In genomic region chr1:36175137-36176095, GRCh38 we compare ENCODE assay signal across 9 cellular contexts. TPM values are rescaled to one million over a fixed set of nuclear protein-coding genes. Genes with fewer than 3 reads are reported as not detected.
A peak's percentile ranks its signal among the peaks of the same experiment; 100 is the strongest.
DNase-seq lines count a peak whose midpoint lies in the region; ATAC-seq, FAIRE-seq and TF ChIP-seq lines count a peak whose summit lies in the region.
"Had no signal": no experiment of that assay in that cellular context is flagged by ENCODE, and none has a peak within 500 bp of the region (broad histone marks: within the 10 kb centered on the region; RNA-seq: fewer than 3 reads in every experiment).

No MANE protein-coding gene starts in this region.

- peak overlapping the region; percentile 5 for H3K27ac ChIP-seq in H1 (ENCODE audit: low read depth, low read length)

- peak overlapping the region; percentile 88; the same call in 1 of the 2 replicates for H2AK5ac ChIP-seq in H1 (ENCODE audit: low read depth, low read length)

- H3K79me2 ChIP-seq in H1 (ENCODE audit: control insufficient read depth in 1 of 2, insufficient read depth in 2 of 2, low read length in 2 of 2): no peaks in the 10 kb centered on the region

- H3K14ac ChIP-seq in H1 (ENCODE audit: insufficient read length): no peak overlapping the region

- no peaks in the 10 kb centered on the region for H3K27me3 Mint-ChIP-seq in nephron (ENCODE audit: low read depth)
- H3K27me3 Mint-ChIP-seq: stimulated activated naive B cell treated with anti-CD40 and anti-IgM and Interleukin-4, amounts not matched to agents 10 μg/mL and 1 μg/mL and 100 μg/mL, for 72 hours had no signal

- peak; percentile 42 for FAIRE-seq in H1 (lab: Jason Lieb, UNC)

- H3K27me3 ChIP-seq in H1 (replicated peaks in 1 of 4; ENCODE audit: control insufficient read depth in 3 of 4, extremely low read depth in 1 of 4, insufficient read depth in 3 of 4, low read length in 3 of 4): no peaks in the 10 kb centered on the region

- H3K4me3 ChIP-seq in H1 (ENCODE audit: extremely low read depth in 1 of 4, insufficient read depth in 2 of 4, low read depth in 3 of 4, low read length in 4 of 4): peak overlapping the region in 2 of 4 experiments; percentile 15 to 48; a peak in 2 of 8 replicates

- no peak for ATAC-seq in GM19395 (IDR thresholded peaks at IDR 0.05; ENCODE audit: unreplicated experiment)
- no peak for ATAC-seq in HG02884 (IDR thresholded peaks at IDR 0.05; ENCODE audit: unreplicated experiment)

- no peak for TF ChIP-seq CTCF in H1 (IDR thresholded peaks at IDR 0.05; ENCODE audit: control extremely low read depth in 1 of 3, insufficient read depth in 1 of 3, low read depth in 1 of 3, low read length in 3 of 3)
- no peak for TF ChIP-seq CTCF in nephron (IDR thresholded peaks at IDR 0.05; ENCODE audit: unreplicated experiment in 3 of 3)
- no peak for TF ChIP-seq CTCF in GM13976 (IDR thresholded peaks at IDR 0.05; ENCODE audit: borderline replicate concordance, control extremely low read depth, extremely low read depth, insufficient read depth, missing control alignments)

- H4K20me1 ChIP-seq in H1 (replicated peaks in 1 of 2; ENCODE audit: control insufficient read depth in 1 of 2, insufficient read depth in 2 of 2, low read length in 2 of 2): peaks cover 14 to 32% of the 10 kb centered on the region in 2 experiments

- peaks cover 29% of the 10 kb centered on the region for H3K4me1 Mint-ChIP-seq in nephron

- H4K8ac ChIP-seq in H1 (ENCODE audit: extremely low read depth, insufficient read depth, low read length): no peak overlapping the region; the same call in 1 of the 2 replicates

- H3K4me3 Mint-ChIP-seq in nephron: peak overlapping the region in 1 of 3 experiments; percentile 22
- H3K4me3 Mint-ChIP-seq: stimulated activated naive B cell treated with anti-CD40 and anti-IgM and Interleukin-4, amounts not matched to agents 10 μg/mL and 1 μg/mL and 100 μg/mL, for 72 hours had no signal

- no peak overlapping the region for H3K23ac ChIP-seq in H1 (ENCODE audit: insufficient read length)

- H2AFZ ChIP-seq in H1 (ENCODE audit: low read length): no peak overlapping the region

- H3K9me3 ChIP-seq in H1 (ENCODE audit: insufficient read depth in 2 of 2, low read depth in 1 of 2, low read length in 1 of 2): no peaks in the 10 kb centered on the region

- H3K79me1 ChIP-seq in H1 (ENCODE audit: low read depth, low read length): 0 out of 2 replicates have a peak, but pooled peaks cover 4% of the 10 kb centered on the region

- no peak overlapping the region for H4K5ac ChIP-seq in H1 (ENCODE audit: insufficient read length, low read depth, low read length)

- in situ Hi-C loops in GM13976 (cut with MboI; ENCODE audit: low sequenced_read_pairs, unreplicated experiment): no loop called here

- H3K9ac ChIP-seq in H1 (replicated peaks in 1 of 4; ENCODE audit: extremely low read depth in 1 of 4, low read depth in 3 of 4, low read length in 3 of 4): peak overlapping the region in 3 of 4 experiments; percentile 5 to 44 (median 20); a peak in 3 of 7 replicates

- no peak for TF ChIP-seq POLR2A in H1 (IDR thresholded peaks at IDR 0.05; ENCODE audit: control extremely low read depth in 1 of 2, low read depth in 2 of 2, low read length in 2 of 2)

- peaks cover 61% of the 10 kb centered on the region for H3K36me3 Mint-ChIP-seq in nephron (ENCODE audit: low read depth)

- peaks cover 13% of the 10 kb centered on the region; the same call in 1 of the 2 replicates for H3K23me2 ChIP-seq in H1 (ENCODE audit: low read depth, low read length)

- DNase-seq in ELF-1 (ENCODE audit: low read depth, low spot score) (peak; percentile 38), NCI-H2107 (lab: John Stamatoyannopoulos, UW) (peak; percentile 39), H1 (ENCODE audit: low read depth in 1 of 2, low spot score in 2 of 2) (peak in 1 of 2 experiments; percentile 61), GM13976 (ENCODE audit: low spot score) (no peak), D341Med (ENCODE audit: low spot score) (no peak)
- DNase-seq: stimulated activated naive B cell treated with anti-CD40 and anti-IgM and Interleukin-4, amounts not matched to agents 10 μg/mL and 1 μg/mL and 100 μg/mL, for 72 hours had no signal

- no peak for TF ChIP-seq EP300 in H1 (IDR thresholded peaks at IDR 0.05; ENCODE audit: borderline replicate concordance in 1 of 2, low read depth in 2 of 2, low read length in 2 of 2)

- POLR2A ChIA-PET in H1 (lab: Charles Lee; ENCODE audit: partially characterized antibody): interaction anchor here (0.7 to 6.7 kb wide), 8 partner anchors 10 to 78 kb away, joined by 3 to 44 read pairs (median 4); partner anchors contain the start of genes MAP7D1 and THRAP3

- H4K91ac ChIP-seq in H1 (replicated peaks; ENCODE audit: insufficient read length, low read length): peak overlapping the region; percentile 66

- H2BK5ac ChIP-seq in H1 (ENCODE audit: low read depth, low read length): 0 out of 2 replicates have a peak overlapping the region, but pooled peaks have one; percentile 12

- no peak overlapping the region for H2BK120ac ChIP-seq in H1 (replicated peaks; ENCODE audit: low read depth, low read length)

- WGBS in H1 (ENCODE audit: extremely low coverage in 1 of 2, insufficient coverage in 1 of 2, insufficient read length in 1 of 2, insufficient replicate concordance in 2 of 2, low coverage in 1 of 2, low lambda C conversion rate in 2 of 2, missing lambda C conversion rate in 1 of 2), 2 experiments: 58% methylated on average over 10 of the region's 11 CpGs; no CpG with 5 or more reads in 1 of the 2 experiments

- TF ChIP-seq RAD21 in H1 (IDR thresholded peaks at IDR 0.05 in 1 of 2, conservative IDR thresholded peaks at IDR 0.05 in 1 of 2; ENCODE audit: low read depth in 2 of 2, low read length in 2 of 2): no peak

- H2BK12ac ChIP-seq in H1 (ENCODE audit: low read depth, low read length): peak overlapping the region; percentile 84

- peak overlapping the region; percentile 98; the same call in 1 of the 2 replicates for H2BK15ac ChIP-seq in H1 (ENCODE audit: low read length)

- peaks cover 5 to 34% (median 28%) of the 10 kb centered on the region in 4 experiments for H3K4me1 ChIP-seq in H1 (replicated peaks in 1 of 4; ENCODE audit: control insufficient read depth in 3 of 4, insufficient read depth in 4 of 4, low read length in 3 of 4)

- no peak overlapping the region for H3K56ac ChIP-seq in H1 (replicated peaks; ENCODE audit: insufficient read length, low read depth, low read length)

- no peaks in the 10 kb centered on the region for H3K9me3 Mint-ChIP-seq in nephron
- H3K9me3 Mint-ChIP-seq: stimulated activated naive B cell treated with anti-CD40 and anti-IgM and Interleukin-4, amounts not matched to agents 10 μg/mL and 1 μg/mL and 100 μg/mL, for 72 hours had no signal

- H3K36me3 ChIP-seq in H1 (ENCODE audit: control insufficient read depth in 2 of 4, insufficient read depth in 4 of 4, low read length in 3 of 4): peaks cover 15 to 32% (median 27%) of the 10 kb centered on the region in 4 experiments; a peak in 7 of 8 replicates

- peak overlapping the region; percentile 50 to 68 for H3K4me2 ChIP-seq in H1 (ENCODE audit: insufficient read depth in 1 of 2, low read depth in 2 of 2, low read length in 2 of 2)

- H3K4ac ChIP-seq in H1 (replicated peaks; ENCODE audit: insufficient read length, low read depth, low read length): no peak overlapping the region

- CTCF ChIA-PET in H1 (lab: Charles Lee; ENCODE audit: partially characterized antibody): interaction anchor here (0.6 to 17.6 kb wide), 8 partner anchors 9 to 78 kb away, joined by 3 to 233 read pairs (median 10); partner anchors contain the start of genes MAP7D1, THRAP3 and TRAPPC3

- H3K18ac ChIP-seq in H1 (ENCODE audit: extremely low read depth, low read length): peak overlapping the region; percentile 7

- peak overlapping the region in 2 of 3 experiments; percentile 33 to 63 for H3K27ac Mint-ChIP-seq in nephron
- H3K27ac Mint-ChIP-seq: stimulated activated naive B cell treated with anti-CD40 and anti-IgM and Interleukin-4, amounts not matched to agents 10 μg/mL and 1 μg/mL and 100 μg/mL, for 72 hours had no signal

- no peak overlapping the region for H2BK20ac ChIP-seq in H1 (ENCODE audit: low read length)

RNA-seq across cellular contexts. Expression of gene MAP7D1, which starts 19.5 kb away (rescaled TPM):
- total RNA-seq in H1 (2021; fragmentation: NEBNext Ultra II Directional; extraction: Animal tissue kit (Norgen Biotek cat#: 25700)): 52.4 and 55.1 TPM in 2 replicates
- polyA plus RNA-seq in H1 (2011; rRNA removed): 18.2 and 24.8 TPM in 2 replicates
- polyA plus RNA-seq in H1 (2011; cell fraction: cytosol; rRNA removed): 23.1 TPM
- polyA plus RNA-seq in H1 (2011; cell fraction: nucleus; rRNA removed): 36.3 TPM
- polyA plus RNA-seq in H1 (2012, experiment 1 of 2): 44.6 to 64.8 TPM (median 56.7 TPM) in 4 replicates
- polyA plus RNA-seq in H1 (2012, experiment 2 of 2): 55.0 TPM
- 30.4 TPM for polyA plus RNA-seq in H1 (2013, experiment 1 of 2)
- 27.2 TPM for polyA plus RNA-seq in H1 (2013, experiment 2 of 2)
- polyA minus RNA-seq in H1 (2011; rRNA and poly(A)+ RNA removed): 10.9 and 11.9 TPM in 2 replicates
- 31.9 TPM for polyA minus RNA-seq in H1 (2011; cell fraction: cytosol; rRNA and poly(A)+ RNA removed)
- polyA minus RNA-seq in H1 (2011; cell fraction: nucleus; rRNA and poly(A)+ RNA removed): 18.1 TPM

RNA-seq across cellular contexts. Expression of gene TRAPPC3, which starts 26.1 kb away (rescaled TPM):
- total RNA-seq in H1 (2021; fragmentation: NEBNext Ultra II Directional; extraction: Animal tissue kit (Norgen Biotek cat#: 25700)): 42.0 and 47.8 TPM in 2 replicates
- 36.1 and 51.0 TPM in 2 replicates for polyA plus RNA-seq in H1 (2011; rRNA removed)
- polyA plus RNA-seq in H1 (2011; cell fraction: cytosol; rRNA removed): 53.9 TPM
- polyA plus RNA-seq in H1 (2011; cell fraction: nucleus; rRNA removed): 19.8 TPM
- polyA plus RNA-seq in H1 (2012, experiment 1 of 2): 55.6 to 70.5 TPM (median 64.5 TPM) in 4 replicates
- polyA plus RNA-seq in H1 (2012, experiment 2 of 2): 47.1 TPM
- polyA plus RNA-seq in H1 (2013, experiment 1 of 2): 35.8 TPM
- polyA plus RNA-seq in H1 (2013, experiment 2 of 2): 38.3 TPM
- polyA minus RNA-seq in H1 (2011; rRNA and poly(A)+ RNA removed): 19.0 and 20.3 TPM in 2 replicates
- polyA minus RNA-seq in H1 (2011; cell fraction: cytosol; rRNA and poly(A)+ RNA removed): 34.5 TPM
- 11.1 TPM for polyA minus RNA-seq in H1 (2011; cell fraction: nucleus; rRNA and poly(A)+ RNA removed)

RNA-seq across cellular contexts. Expression of gene THRAP3, which starts 48.8 kb away (rescaled TPM):
- total RNA-seq in H1 (2021; fragmentation: NEBNext Ultra II Directional; extraction: Animal tissue kit (Norgen Biotek cat#: 25700)): 183 TPM in 2 replicates
- polyA plus RNA-seq in H1 (2011; rRNA removed): 36.0 and 40.2 TPM in 2 replicates
- polyA plus RNA-seq in H1 (2011; cell fraction: cytosol; rRNA removed): 57.4 TPM
- 56.5 TPM for polyA plus RNA-seq in H1 (2011; cell fraction: nucleus; rRNA removed)
- 91.4 to 137 TPM (median 101 TPM) in 4 replicates for polyA plus RNA-seq in H1 (2012, experiment 1 of 2)
- 18.0 TPM for polyA plus RNA-seq in H1 (2012, experiment 2 of 2)
- 107 TPM for polyA plus RNA-seq in H1 (2013, experiment 1 of 2)
- 101 TPM for polyA plus RNA-seq in H1 (2013, experiment 2 of 2)
- 133 and 218 TPM in 2 replicates for polyA minus RNA-seq in H1 (2011; rRNA and poly(A)+ RNA removed)
- polyA minus RNA-seq in H1 (2011; cell fraction: cytosol; rRNA and poly(A)+ RNA removed): 76.3 TPM
- polyA minus RNA-seq in H1 (2011; cell fraction: nucleus; rRNA and poly(A)+ RNA removed): 86.2 TPM

RNA-seq across cellular contexts. Expression of gene COL8A2, which starts 50.4 kb away (rescaled TPM):
- total RNA-seq in H1 (2021; fragmentation: NEBNext Ultra II Directional; extraction: Animal tissue kit (Norgen Biotek cat#: 25700)): 2.4 and 2.8 TPM in 2 replicates
- polyA plus RNA-seq in H1 (2011; rRNA removed): 2.1 and 2.4 TPM in 2 replicates
- polyA plus RNA-seq in H1 (2011; cell fraction: cytosol; rRNA removed): 1.7 TPM
- polyA plus RNA-seq in H1 (2011; cell fraction: nucleus; rRNA removed): 2.5 TPM
- 1.1 to 2.4 TPM (median 1.6 TPM) in 4 replicates for polyA plus RNA-seq in H1 (2012, experiment 1 of 2)
- polyA plus RNA-seq in H1 (2012, experiment 2 of 2): 1.4 TPM
- polyA plus RNA-seq in H1 (2013, experiment 1 of 2): 3.2 TPM
- polyA plus RNA-seq in H1 (2013, experiment 2 of 2): 2.8 TPM
- polyA minus RNA-seq in H1 (2011; rRNA and poly(A)+ RNA removed): 1.1 TPM in 2 replicates
- polyA minus RNA-seq in H1 (2011; cell fraction: cytosol; rRNA and poly(A)+ RNA removed): 2.0 TPM
- polyA minus RNA-seq in H1 (2011; cell fraction: nucleus; rRNA and poly(A)+ RNA removed): 1.6 TPM

Comparison
In these comparisons a context has a peak if more than half of its experiments do, and no peak if none do; other contexts are left out.
1. DNase-seq: peak in ELF-1 (single experiment) and NCI-H2107 (single experiment); none in GM13976 (single experiment) and D341Med (single experiment).